In genomic region chr5:10563940-10564837, GRCh38 we compare ENCODE assay signal across 8 cellular contexts. TPM values are rescaled to one million over a fixed set of nuclear protein-coding genes. Genes with fewer than 3 reads are reported as not detected.
DNase-seq lines count a peak whose midpoint lies in the region; ATAC-seq and TF ChIP-seq lines count a peak whose summit lies in the region.

TSS of gene ANKRD33B (plus strand) at chr5:10564070. CDS start at chr5:10564468, 398 bp downstream.

- H3K36me3 Mint-ChIP-seq in activated naive CD4-positive, alpha-beta T cell treated with anti-CD3 and anti-CD28 coated beads, Interleukin-2, amount 50 U/mL, for 72 hours = peaks cover 4 to 5% of the 10 kb centered on the region in 2 donors

- intact Hi-C loops in right cardiac atrium (cut with DNase I) = loop anchor here in 3 of 4 donors (10.0 kb wide), 2 partner anchors 51 to 61 kb away; no protein-coding TSS in a partner anchor

- 1% methylated on average over 120 of the region's 120 CpGs for WGBS in right cardiac atrium

- peaks cover 48% of the 10 kb centered on the region for H3K79me2 ChIP-seq in SU-DHL-6 (ENCODE audit: insufficient read depth, low read length)

- TF ChIP-seq CTCF in SU-DHL-6 (IDR thresholded peaks at IDR 0.05; ENCODE audit: insufficient read depth, low read length, poor library complexity, severe bottlenecking) = no peak

- peak; percentile 67 to 90 for ATAC-seq in activated naive CD4-positive, alpha-beta T cell treated with anti-CD3 and anti-CD28 coated beads, Interleukin-2, amount 50 U/mL, for 72 hours
- peak; percentile 80 to 83 for ATAC-seq in right cardiac atrium

- peak within 1 kb of the TSS; percentile 76 for H3K4me2 ChIP-seq in SU-DHL-6 (ENCODE audit: low read depth, low read length, poor library complexity, severe bottlenecking)
- H3K4me2 ChIP-seq in skeletal muscle satellite cell (ENCODE audit: low read length) = peak within 1 kb of the TSS; percentile 98

- H3K9me2 ChIP-seq in SU-DHL-6 (replicated peaks; ENCODE audit: insufficient read depth, low read length) = no peaks in the 10 kb centered on the region

- H3K9me3 ChIP-seq in SU-DHL-6 (ENCODE audit: insufficient read depth, low read length) (no peaks in the 10 kb centered on the region), right cardiac atrium (ENCODE audit: control insufficient read depth, low read length) (no peaks in the 10 kb centered on the region), skeletal muscle satellite cell (replicated peaks; ENCODE audit: low read length) (no peaks in the 10 kb centered on the region)

- H3K36me3 ChIP-seq in H7 (replicated peaks; ENCODE audit: control insufficient read depth, insufficient read depth, low read length) (no peaks in the 10 kb centered on the region; the same call in 1 of the 2 replicates), SU-DHL-6 (ENCODE audit: low read length) (no peaks in the 10 kb centered on the region), skeletal muscle satellite cell (ENCODE audit: insufficient read depth, low read length) (no peaks in the 10 kb centered on the region)

- no peaks in the 10 kb centered on the region for H4K20me1 ChIP-seq in SU-DHL-6 (ENCODE audit: low read depth, low read length)

- peak within 1 kb of the TSS; percentile 73 for H3K4me3 ChIP-seq in H7 (ENCODE audit: insufficient read depth, low read depth, low read length)
- H3K4me3 ChIP-seq in SU-DHL-6 (ENCODE audit: insufficient read depth, low read length, poor library complexity, severe bottlenecking) = peak within 1 kb of the TSS; percentile 75
- peak within 1 kb of the TSS; percentile 72 for H3K4me3 ChIP-seq in right cardiac atrium (ENCODE audit: low read length)
- peak within 1 kb of the TSS; percentile 84 for H3K4me3 ChIP-seq in skeletal muscle satellite cell (ENCODE audit: low read length)

- peak within 1 kb of the TSS; percentile 25 for H2AFZ ChIP-seq in SU-DHL-6 (ENCODE audit: low read depth, low read length, severe bottlenecking)

- H3K27me3 ChIP-seq in H7 (ENCODE audit: control insufficient read depth, insufficient read depth, low read length) (peaks cover 56% of the 10 kb centered on the region), SU-DHL-6 (ENCODE audit: low read length) (no peaks in the 10 kb centered on the region), right cardiac atrium (ENCODE audit: control insufficient read depth, insufficient read depth) (no peaks in the 10 kb centered on the region), skeletal muscle satellite cell (ENCODE audit: control insufficient read depth, insufficient read depth, low read length) (peaks cover 4% of the 10 kb centered on the region)

- peak within 1 kb of the TSS; percentile 76 for H3K9ac ChIP-seq in SU-DHL-6 (ENCODE audit: low read length)
- peak within 1 kb of the TSS; percentile 87 for H3K9ac ChIP-seq in skeletal muscle satellite cell (ENCODE audit: low read depth, low read length)

- H3K4me1 ChIP-seq in right cardiac atrium (ENCODE audit: control insufficient read depth, insufficient read depth, low read length) (no peaks in the 10 kb centered on the region), skeletal muscle satellite cell (ENCODE audit: control insufficient read depth, insufficient read depth, low read length) (peaks cover 16% of the 10 kb centered on the region)

- H3K27ac ChIP-seq in SU-DHL-6 (ENCODE audit: low read depth, low read length) = peak within 1 kb of the TSS; percentile 86
- H3K27ac ChIP-seq in right cardiac atrium (ENCODE audit: low read length) = peak within 1 kb of the TSS; percentile 39

- DNase-seq in GF-D8 (lab: John Stamatoyannopoulos, UW) (peak; percentile 79), H7 (peak; percentile 95), M059J (ENCODE audit: low read depth) (peak; percentile 76), right cardiac atrium (peak; percentile 67 to 86 (median 84)), NCI-H187 treated with DMSO at 0.1 percent for 48 hours (lab: John Stamatoyannopoulos, UW) (no peak)
- peak; percentile 78 for DNase-seq in activated naive CD4-positive, alpha-beta T cell treated with anti-CD3 and anti-CD28 coated beads, Interleukin-2, amount 50 U/mL, for 72 hours (ENCODE audit: low spot score in 2 of 2)

- peak within 1 kb of the TSS; percentile 81 to 83 for H3K27ac Mint-ChIP-seq in activated naive CD4-positive, alpha-beta T cell treated with anti-CD3 and anti-CD28 coated beads, Interleukin-2, amount 50 U/mL, for 72 hours

- no peaks in the 10 kb centered on the region for H3K9me3 Mint-ChIP-seq in activated naive CD4-positive, alpha-beta T cell treated with anti-CD3 and anti-CD28 coated beads, Interleukin-2, amount 50 U/mL, for 72 hours

- H3F3A ChIP-seq in SU-DHL-6 (ENCODE audit: insufficient read depth) = peaks cover 23% of the 10 kb centered on the region

RNA-seq across cellular contexts. Expression of gene ANKRD33B, which starts in this region (rescaled TPM):
- 1.1 and 1.6 TPM in 2 replicates for total RNA-seq in H7 (2014; rRNA removed; shearing (Covaris generic))
- 0.49 and 1.9 TPM in 2 replicates for total RNA-seq in M059J (2014; rRNA removed; shearing (Covaris generic))
- 1 to 10 TPM; 5.6 TPM for total RNA-seq in activated naive CD4-positive, alpha-beta T cell treated with anti-CD3 and anti-CD28 coated beads, Interleukin-2, amount 50 U/mL, for 72 hours
- total RNA-seq in right cardiac atrium = 1 to 10 TPM; 2.2 to 2.7 (median 2.4) TPM
- 1.3 TPM for polyA plus RNA-seq in right cardiac atrium
- total RNA-seq in skeletal muscle satellite cell (2012; rRNA removed) = 0.87 and 1.0 TPM in 2 replicates
